Comparison of ENCODE assay signal across 8 cellular contexts in the genomic region with DNA sequence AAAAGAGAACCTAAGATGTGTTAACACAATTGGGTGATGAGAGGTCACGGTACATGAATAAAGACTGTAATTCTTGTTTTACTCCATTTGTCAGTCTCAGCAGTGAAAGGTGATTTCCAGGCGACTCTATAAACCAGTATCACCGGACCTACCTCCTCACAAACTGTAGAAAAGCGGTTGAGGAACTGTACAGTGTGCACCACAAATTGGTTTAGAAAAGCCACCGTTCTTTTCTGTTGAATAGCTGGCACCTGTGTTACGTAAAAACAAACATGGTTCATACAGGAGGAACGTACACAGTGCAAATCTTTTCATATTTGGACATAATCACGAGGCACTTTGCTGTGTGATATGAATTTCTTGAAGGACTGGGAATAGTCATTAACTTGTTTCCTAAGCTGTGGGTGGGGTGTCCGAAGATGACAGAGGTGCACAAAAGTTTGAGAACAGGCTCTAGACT. TPM values are rescaled to one million over a fixed set of nuclear protein-coding genes. Genes with fewer than 3 reads are reported as not detected.
DNase-seq lines count a peak whose midpoint lies in the region; ATAC-seq, FAIRE-seq and TF ChIP-seq lines count a peak whose summit lies in the region.

No MANE protein-coding gene starts in this region.

- TF ChIP-seq CTCF in esophagus squamous epithelium (IDR thresholded peaks at IDR 0.05): no peak

- peak overlapping the region; percentile 92 for H2AFZ ChIP-seq in neuron (ENCODE audit: low read depth, low read length)

- peak overlapping the region; percentile 90 to 96 (median 92) for H3K4me3 Mint-ChIP-seq in T-cell

- no peaks in the 10 kb centered on the region for H3K9me3 Mint-ChIP-seq in T-cell

- H3K4me3 ChIP-seq in esophagus squamous epithelium (peak overlapping the region; percentile 74 to 91 (median 78)), neuron (ENCODE audit: low read length) (peak overlapping the region; percentile 85)

- POLR2A ChIA-PET in T-cell (lab: Charles Lee): interaction anchor here in 1 of 2 donors (1.1 to 1.8 kb wide), 2 partner anchors 61 to 62 kb away, joined by 6 to 7 read pairs; no protein-coding TSS in a partner anchor

- peak; percentile 38 for ATAC-seq in HG02973 (IDR thresholded peaks at IDR 0.05; ENCODE audit: unreplicated experiment)
- peak in 3 of 4 experiments; percentile 3 to 38 (median 10) for ATAC-seq in T-cell (replicated peaks in 1 of 4)

- H3K27ac ChIP-seq in esophagus squamous epithelium: peak overlapping the region; percentile 90 to 97 (median 94)

- CTCF ChIA-PET in T-cell (lab: Charles Lee): interaction anchor here (0.6 to 1.3 kb wide), 3 partner anchors 35 to 299 kb away, joined by 3 to 5 read pairs (median 4); no protein-coding TSS in a partner anchor

- FAIRE-seq in urothelium cell line (lab: Jason Lieb, UNC): no peak

- H3K9me3 ChIP-seq in esophagus squamous epithelium: no peaks in the 10 kb centered on the region
- H3K9me3 ChIP-seq in neuron (ENCODE audit: low read length): peaks cover 1% of the 10 kb centered on the region

- WGBS in esophagus squamous epithelium, 2 donors: 7 to 21% methylated on average over 9 of the region's 9 CpGs

- no peak for TF ChIP-seq POLR2A in esophagus squamous epithelium (IDR thresholded peaks at IDR 0.05)

- H3K36me3 ChIP-seq in esophagus squamous epithelium: peaks cover 0 to 21% (median 0%) of the 10 kb centered on the region in 3 donors
- H3K36me3 ChIP-seq in neuron (ENCODE audit: insufficient read depth, low read length): peaks cover 11% of the 10 kb centered on the region

- peak; percentile 7 for DNase-seq in activated naive CD4-positive, alpha-beta T cell treated with Interleukin-2 at 50 U/mL for 16 hours
- no peak for DNase-seq in activated naive CD4-positive, alpha-beta T cell treated with anti-CD3 and anti-CD28 coated beads, Interleukin-2, amount 50 U/mL, for 16 hours
- DNase-seq in T-cell: peak in 18 of 34 experiments; percentile 4 to 51 (median 18)
- DNase-seq in esophagus squamous epithelium (lab: John Stamatoyannopoulos, UW): no peak
- no peak for DNase-seq in urothelium cell line (ENCODE audit: low spot score)
- DNase-seq in SHP77 treated with DMSO at 0.1 percent for 48 hours (lab: John Stamatoyannopoulos, UW): no peak

- peaks cover 0 to 27% (median 10%) of the 10 kb centered on the region in 3 donors for H3K4me1 ChIP-seq in esophagus squamous epithelium
- peaks cover 6% of the 10 kb centered on the region for H3K4me1 ChIP-seq in neuron (ENCODE audit: insufficient read depth, low read length)

- H3K4me1 Mint-ChIP-seq in T-cell: peaks cover 35 to 55% (median 54%) of the 10 kb centered on the region in 3 donors

- H3K27ac Mint-ChIP-seq in T-cell: peak overlapping the region; percentile 97 to 99

- intact Hi-C loops in esophagus squamous epithelium (cut with DNase I): no loop called here

- H3K27me3 ChIP-seq in esophagus squamous epithelium (no peaks in the 10 kb centered on the region), neuron (ENCODE audit: insufficient read depth, low read length) (no peaks in the 10 kb centered on the region)

- H3K27me3 Mint-ChIP-seq in T-cell: peaks cover 1 to 6% of the 10 kb centered on the region in 2 donors

- H3K36me3 Mint-ChIP-seq in T-cell: peaks cover 29% of the 10 kb centered on the region

RNA-seq across cellular contexts. Expression of gene WASHC3, which starts 0.7 kb away (rescaled TPM):
- total RNA-seq in T-cell (10 to 100 TPM; 37.5 to 46.7 (median 42.1) TPM), esophagus squamous epithelium (10 to 100 TPM; 36.3 to 60.8 (median 51.1) TPM)

RNA-seq across cellular contexts. Expression of gene NUP37, which starts 58.8 kb away (rescaled TPM):
- total RNA-seq in T-cell (10 to 100 TPM; 11.1 to 21.1 (median 18.6) TPM), esophagus squamous epithelium (10 to 100 TPM; 18.1 to 39.1 (median 27.3) TPM)

RNA-seq across cellular contexts. Expression of gene PARPBP, which starts 58.9 kb away (rescaled TPM):
- 1 to 10 TPM; 1.7 to 3.8 (median 1.8) TPM for total RNA-seq in T-cell
- 10 to 100 TPM in 2 of 4 donors, 1 to 10 TPM in 2; 6.1 to 13.3 (median 8.7) TPM for total RNA-seq in esophagus squamous epithelium

Comparison
In these comparisons a context has a peak if more than half of its experiments do, and no peak if none do; other contexts are left out.
1. DNase-seq: peak in activated naive CD4-positive, alpha-beta T cell treated with Interleukin-2 at 50 U/mL for 16 hours (single experiment) and T-cell (18 of 34); none in activated naive CD4-positive, alpha-beta T cell treated with anti-CD3 and anti-CD28 coated beads, Interleukin-2, amount 50 U/mL, for 16 hours (single experiment), esophagus squamous epithelium (single experiment), urothelium cell line (single experiment) and SHP77 treated with DMSO at 0.1 percent for 48 hours (single experiment).